11 cellular contexts compared by ENCODE assay signal in genomic region chr2:230794472-230794871, GRCh38.
A peak's percentile ranks its signal among the peaks of the same experiment; 100 is the strongest.
DNase-seq lines count a peak whose midpoint lies in the region; ATAC-seq, FAIRE-seq and TF ChIP-seq lines count a peak whose summit lies in the region.
"Had no signal": no experiment of that assay in that cellular context is flagged by ENCODE, and none has a peak within 500 bp of the region (broad histone marks: within the 10 kb centered on the region; RNA-seq: fewer than 3 reads in every experiment).

No MANE protein-coding gene starts in this region.

- CTCF ChIA-PET in A549 (lab: Yijun Ruan, JAX), result interaction anchor here (1.1 to 2.3 kb wide), 3 partner anchors 15 to 32 kb away, joined by 3 to 7 read pairs (median 4); no protein-coding TSS in a partner anchor
- CTCF ChIA-PET in GM12878 (lab: Yijun Ruan, JAX), result interaction anchor here (1.0 to 1.4 kb wide), 3 partner anchors 14 to 183 kb away, joined by 3 to 6 read pairs (median 3); no protein-coding TSS in a partner anchor
- CTCF ChIA-PET in naive thymus-derived CD4-positive, alpha-beta T cell (lab: Charles Lee), result interaction anchor here (0.5 to 1.3 kb wide), 5 partner anchors 17 to 265 kb away, joined by 3 to 6 read pairs (median 4); no protein-coding TSS in a partner anchor

- intact Hi-C loops in GM12878 (cut with micrococcal nuclease; ENCODE audit: unreplicated experiment), result loop anchor here (10.0 kb wide), 1 partner anchor 790 kb away; no protein-coding TSS in a partner anchor
- intact Hi-C loops in naive thymus-derived CD4-positive, alpha-beta T cell (cut with micrococcal nuclease), result loop anchor here (1.0 to 10.0 kb wide), 8 partner anchors 13 to 1000 kb away; partner anchors contain the start of genes SP100 (in 2 of the 2) and CAB39 (in 1 of the 2)

- H3K4me3 ChIP-seq in A549 (no peak overlapping the region), GM12878 (no peak overlapping the region)
- peak overlapping the region; percentile 3 for H3K4me3 ChIP-seq in naive thymus-derived CD4-positive, alpha-beta T cell (ENCODE audit: low read length)

- no peaks in the 10 kb centered on the region for H3K27me3 Mint-ChIP-seq in naive thymus-derived CD4-positive, alpha-beta T cell

- no peak for ATAC-seq in A549
- no peak for ATAC-seq in GM12878
- ATAC-seq in naive thymus-derived CD4-positive, alpha-beta T cell, result peak; percentile 19
- ATAC-seq in GM21619 (IDR thresholded peaks at IDR 0.05; ENCODE audit: unreplicated experiment), result no peak
- no peak for ATAC-seq in HG03432 (IDR thresholded peaks at IDR 0.05; ENCODE audit: unreplicated experiment)

- in situ Hi-C loops in GM12878 (cut with MboI), result no loop called here

- peaks cover 16 to 60% (median 44%) of the 10 kb centered on the region in 5 donors for H3K36me3 Mint-ChIP-seq in naive thymus-derived CD4-positive, alpha-beta T cell

- no peak for TF ChIP-seq EP300 in A549 (IDR thresholded peaks at IDR 0.05)
- no peak for TF ChIP-seq EP300 in GM12878 (IDR thresholded peaks at IDR 0.05; ENCODE audit: borderline replicate concordance in 1 of 2, control insufficient read depth in 1 of 2, low read depth in 2 of 2, low read length in 2 of 2)

- SMC1A ChIA-PET in GM12878 (lab: Charles Lee; ENCODE audit: uncharacterized antibody, unreplicated experiment), result interaction anchor here (1.0 to 2.3 kb wide), 4 partner anchors 13 to 84 kb away, joined by 3 to 7 read pairs (median 4); no protein-coding TSS in a partner anchor

- TF ChIP-seq RAD21 in A549 (conservative IDR thresholded peaks at IDR 0.05 in 1 of 2, IDR thresholded peaks at IDR 0.05 in 1 of 2) (no peak), GM12878 (IDR thresholded peaks at IDR 0.05; ENCODE audit: insufficient read depth, low read depth, low read length) (no peak)

- H3K36me3 ChIP-seq in GM12878 (ENCODE audit: control insufficient read depth in 2 of 2, insufficient read depth in 2 of 2, low read length in 1 of 2), result peaks cover 17 to 29% of the 10 kb centered on the region in 2 experiments
- H3K36me3 ChIP-seq in naive thymus-derived CD4-positive, alpha-beta T cell (ENCODE audit: control insufficient read depth in 2 of 3, insufficient read depth in 3 of 3, low read length in 3 of 3), result peaks cover 0 to 43% (median 4%) of the 10 kb centered on the region in 3 experiments

- H3K9me3 ChIP-seq in A549 (peaks cover 18% of the 10 kb centered on the region; the same call in 2 of the 3 replicates), GM12878 (replicated peaks; ENCODE audit: control insufficient read depth, insufficient read depth, low read length) (peaks cover 5% of the 10 kb centered on the region; the same call in 2 of the 3 replicates)
- no peaks in the 10 kb centered on the region for H3K9me3 ChIP-seq in naive thymus-derived CD4-positive, alpha-beta T cell (ENCODE audit: control insufficient read depth in 2 of 3, low read length in 3 of 3)

- H3K4me1 ChIP-seq in A549 (peaks cover 15% of the 10 kb centered on the region), GM12878 (ENCODE audit: control insufficient read depth, insufficient read depth, low read length) (peaks cover 17% of the 10 kb centered on the region)
- peaks cover 34 to 52% of the 10 kb centered on the region in 2 donors for H3K4me1 ChIP-seq in naive thymus-derived CD4-positive, alpha-beta T cell (ENCODE audit: control insufficient read depth in 2 of 2, insufficient read depth in 2 of 2, low read length in 2 of 2)

- 83% methylated on average over 6 of the region's 6 CpGs for WGBS in A549 (ENCODE audit: missing lambda C conversion rate)
- WGBS in GM12878 (ENCODE audit: insufficient coverage, insufficient replicate concordance, low lambda C conversion rate, missing lambda C conversion rate), result 100% methylated on average over 6 of the region's 6 CpGs

- no peak overlapping the region for H3K9ac ChIP-seq in GM12878 (ENCODE audit: control insufficient read depth, insufficient read depth, low read length)

- no peak for FAIRE-seq in A549 (lab: Jason Lieb, UNC)
- no peak for FAIRE-seq in GM12878 (lab: Jason Lieb, UNC)

- DNase-seq in A549 (ENCODE audit: low read depth in 1 of 2, low spot score in 1 of 2) (no peak), NCI-H226 (peak; percentile 53), GM12878 (ENCODE audit: low read depth, low spot score) (no peak), DMS 273 treated with DMSO at 0.1 percent for 48 hours (lab: John Stamatoyannopoulos, UW) (no peak), AG08395 (ENCODE audit: low spot score) (no peak)
- DNase-seq in naive thymus-derived CD4-positive, alpha-beta T cell, result peak in 3 of 9 donors; percentile 7 to 26 (median 10)
- DNase-seq: H9, mesendoderm, NCI-H1930 had no signal

- H3K79me2 ChIP-seq in GM12878 (ENCODE audit: control insufficient read depth, insufficient read depth, low read length), result peaks cover 8% of the 10 kb centered on the region

- no peaks in the 10 kb centered on the region for H4K20me1 ChIP-seq in GM12878 (ENCODE audit: control insufficient read depth, insufficient read depth)

- H3K27ac ChIP-seq in A549 (peak overlapping the region; percentile 5 to 82; a peak in 4 of 6 replicates), GM12878 (ENCODE audit: control insufficient read depth, insufficient read depth) (peak overlapping the region; percentile 62)
- peak overlapping the region; percentile 39 for H3K27ac ChIP-seq in naive thymus-derived CD4-positive, alpha-beta T cell (ENCODE audit: low read depth, low read length)

- RAD21 ChIA-PET in GM12878 (lab: Charles Lee; ENCODE audit: unreplicated experiment), result interaction anchor here (1.1 to 1.4 kb wide), 3 partner anchors 38 to 179 kb away, joined by 3 to 4 read pairs (median 4); no protein-coding TSS in a partner anchor

- H3K4me3 Mint-ChIP-seq in naive thymus-derived CD4-positive, alpha-beta T cell, result peak overlapping the region in 9 of 10 donors; percentile 22 to 82 (median 67)
- H3K4me3 Mint-ChIP-seq: H9 had no signal

- no peaks in the 10 kb centered on the region for H3K27me3 ChIP-seq in GM12878 (replicated peaks in 1 of 2; ENCODE audit: control insufficient read depth in 2 of 2, insufficient read depth in 2 of 2, low read length in 1 of 2)
- no peaks in the 10 kb centered on the region for H3K27me3 ChIP-seq in naive thymus-derived CD4-positive, alpha-beta T cell (ENCODE audit: control insufficient read depth in 2 of 2, insufficient read depth in 2 of 2, low read length in 2 of 2)

- TF ChIP-seq CTCF in A549 (IDR thresholded peaks at IDR 0.05) (no peak), GM12878 (IDR thresholded peaks at IDR 0.05 in 2 of 3, conservative IDR thresholded peaks at IDR 0.05 in 1 of 3; ENCODE audit: control insufficient read depth in 2 of 3, extremely low read depth in 1 of 3, insufficient read depth in 1 of 3, low read depth in 3 of 3, low read length in 3 of 3) (no peak)

- H2AFZ ChIP-seq in GM12878 (ENCODE audit: control insufficient read depth, low read depth, low read length), result no peak overlapping the region

- H3K4me1 Mint-ChIP-seq in naive thymus-derived CD4-positive, alpha-beta T cell, result peaks cover 20 to 61% (median 56%) of the 10 kb centered on the region in 7 donors

- H3K4me2 ChIP-seq in A549 (peak overlapping the region; percentile 52), GM12878 (ENCODE audit: control insufficient read depth, insufficient read depth) (no peak overlapping the region)

- no peak for TF ChIP-seq POLR2A in A549 (IDR thresholded peaks at IDR 0.05; ENCODE audit: low read length)
- no peak for TF ChIP-seq POLR2A in GM12878 (IDR thresholded peaks at IDR 0.05; ENCODE audit: low read depth, low read length)

- H3K27ac Mint-ChIP-seq in naive thymus-derived CD4-positive, alpha-beta T cell, result peak overlapping the region in 8 of 9 donors; percentile 82 to 94 (median 90)

- BruUV-seq in GM12878 (replicated peaks; lab: Mats Ljungman, UMichigan), result no TSS peak

- POLR2A ChIA-PET in A549 (lab: Yijun Ruan, JAX), result interaction anchor here (1.1 kb wide), 1 partner anchor 80 kb away, joined by 4 read pairs; no protein-coding TSS in a partner anchor
- POLR2A ChIA-PET in GM12878 (lab: Charles Lee), result interaction anchor here (0.7 to 1.0 kb wide), 2 partner anchors 25 to 450 kb away, joined by 3 to 4 read pairs; no protein-coding TSS in a partner anchor
- POLR2A ChIA-PET in naive thymus-derived CD4-positive, alpha-beta T cell (lab: Charles Lee), result interaction anchor here (1.1 to 2.4 kb wide), 6 partner anchors 13 to 80 kb away, joined by 3 to 15 read pairs (median 6); no protein-coding TSS in a partner anchor

- peaks cover 0 to 6% (median 2%) of the 10 kb centered on the region in 11 donors for H3K9me3 Mint-ChIP-seq in naive thymus-derived CD4-positive, alpha-beta T cell
- H3K9me3 Mint-ChIP-seq: H9 had no signal

TF ChIP-seq in A549, 52 proteins besides CTCF, POLR2A, EP300 and RAD21 (continues in another document):
- no peak for TF ChIP-seq NFE2L2 (conservative IDR thresholded peaks at IDR 0.05; ENCODE audit: low read length)
- no peak for TF ChIP-seq HES2 (IDR thresholded peaks at IDR 0.05)
- TF ChIP-seq ELK1 (IDR thresholded peaks at IDR 0.05; ENCODE audit: low read depth, low read length), result no peak

TF ChIP-seq in GM12878, 131 proteins besides CTCF, POLR2A, EP300 and RAD21 (continues in another document):
- TF ChIP-seq CHD1 (IDR thresholded peaks at IDR 0.05; ENCODE audit: low read depth, low read length), result no peak
- TF ChIP-seq ZNF24 (IDR thresholded peaks at IDR 0.05), result no peak
- no peak for TF ChIP-seq MYC (IDR thresholded peaks at IDR 0.05; ENCODE audit: insufficient read depth, insufficient read length, insufficient replicate concordance, low read length, severe bottlenecking)
- no peak for TF ChIP-seq SUZ12 (IDR thresholded peaks at IDR 0.05; ENCODE audit: unreplicated experiment)
- no peak for TF ChIP-seq MAX (IDR thresholded peaks at IDR 0.05; ENCODE audit: low read depth, low read length)
- TF ChIP-seq POU2F2 (IDR thresholded peaks at IDR 0.05; ENCODE audit: borderline replicate concordance, low read depth, low read length), result no peak
- no peak for TF ChIP-seq SMAD5 (IDR thresholded peaks at IDR 0.05; ENCODE audit: low read depth)
- no peak for TF ChIP-seq BACH1 (IDR thresholded peaks at IDR 0.05; ENCODE audit: borderline replicate concordance)
- TF ChIP-seq SREBF2 (IDR thresholded peaks at IDR 0.05; ENCODE audit: low read length), result no peak
- TF ChIP-seq FOS (IDR thresholded peaks at IDR 0.05; ENCODE audit: borderline replicate concordance, extremely low read depth, insufficient read length), result no peak
